ENCODE assay signal across 1 cellular context in the genomic region with DNA sequence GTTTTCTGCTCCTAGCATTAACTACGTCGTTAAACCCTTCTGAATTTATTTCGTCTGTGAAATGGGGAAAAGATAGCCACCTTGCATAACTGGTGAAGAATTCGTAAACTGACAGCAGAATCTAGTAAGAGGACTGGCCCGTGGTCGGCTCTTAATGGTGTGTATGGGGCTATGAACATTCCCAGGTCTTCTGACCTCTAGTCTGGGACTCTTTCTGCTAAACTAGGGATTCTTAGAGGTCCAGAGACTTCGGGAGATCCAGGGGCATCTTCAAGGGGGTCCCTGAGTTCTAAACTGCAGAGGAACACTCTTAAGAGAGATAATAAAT.
TF ChIP-seq lines count a peak whose summit lies in the region.

No MANE protein-coding gene starts in this region.

TF ChIP-seq in H1, 55 proteins besides CTCF, POLR2A, EP300 and RAD21 (continued from another document):
- TF ChIP-seq FOSL1 (IDR thresholded peaks at IDR 0.05; ENCODE audit: insufficient read depth, low read depth, low read length) (no peak), EZH2 (IDR thresholded peaks at IDR 0.05; ENCODE audit: low read depth, low read length, severe bottlenecking) (no peak)
